In genomic region chr6:33040157-33040556, GRCh38 we compare ENCODE assay signal across 25 cellular contexts. TPM values are rescaled to one million over a fixed set of nuclear protein-coding genes. Genes with fewer than 3 reads are reported as not detected.
"Had no signal": no experiment of that assay in that cellular context is flagged by ENCODE, and none has a peak within 500 bp of the region (broad histone marks: within the 10 kb centered on the region; RNA-seq: fewer than 3 reads in every experiment).

No MANE protein-coding gene starts in this region.

- ATAC-seq: left colon, left ventricle myocardium superior, mucosa of descending colon, natural killer cell, sciatic nerve had no signal

- H3K36me3 ChIP-seq: colonic mucosa, spleen, stomach, thoracic aorta, transverse colon had no signal

- H3K27me3 ChIP-seq: colonic mucosa, spleen had no signal

- H2AFZ ChIP-seq: hepatocyte had no signal

- H3K27ac ChIP-seq: colonic mucosa, hepatocyte, spleen, stomach, thoracic aorta, transverse colon had no signal

- H3K4me3 ChIP-seq: colonic mucosa, hepatocyte, lung, mucosa of descending colon, spleen, stomach, thoracic aorta, transverse colon had no signal

- H3K4me2 ChIP-seq: hepatocyte had no signal

- H3K4me1 ChIP-seq: colonic mucosa, spleen, stomach, transverse colon had no signal

- H3K4me1 Mint-ChIP-seq: natural killer cell, neural crest cell had no signal

- DNase-seq: colonic mucosa; effector CD8-positive, alpha-beta T cell; foreskin melanocyte; head of caudate nucleus; left colon; left ventricle myocardium superior; mucosa of descending colon; natural killer cell; posterior cingulate gyrus; spleen; stimulated activated CD4-positive, alpha-beta T cell treated with anti-CD3 and anti-CD28 coated beads, Interleukin-15, amount 100 ng/mL, for 24 hours; stimulated activated CD4-positive, alpha-beta T cell treated with anti-CD3 and anti-CD28 coated beads, Interleukin-1b, Interleukin-23, amount 100 ng/mL, for 48 hours; stimulated activated CD4-positive, alpha-beta T cell treated with anti-CD3 and anti-CD28 coated beads, Interleukin-4, amount 100 ng/mL, for 24 hours; stimulated activated naive CD4-positive, alpha-beta T cell; stomach; substantia nigra; transverse colon had no signal

- H3K4me3 Mint-ChIP-seq: natural killer cell, neural crest cell had no signal

- H3K9me3 ChIP-seq: colonic mucosa, mucosa of descending colon, thoracic aorta, transverse colon had no signal

- H3K9me3 Mint-ChIP-seq: neural crest cell had no signal

- H3K79me2 ChIP-seq: hepatocyte had no signal

- H3K27ac Mint-ChIP-seq: natural killer cell had no signal

RNA-seq across cellular contexts. Expression of gene HLA-DOA, which starts 30.8 kb away (rescaled TPM):
- total RNA-seq: dermis microvascular lymphatic vessel endothelial cell, osteocyte, pulmonary artery endothelial cell had no signal
